1 cellular context compared by ENCODE assay signal in the genomic region with DNA sequence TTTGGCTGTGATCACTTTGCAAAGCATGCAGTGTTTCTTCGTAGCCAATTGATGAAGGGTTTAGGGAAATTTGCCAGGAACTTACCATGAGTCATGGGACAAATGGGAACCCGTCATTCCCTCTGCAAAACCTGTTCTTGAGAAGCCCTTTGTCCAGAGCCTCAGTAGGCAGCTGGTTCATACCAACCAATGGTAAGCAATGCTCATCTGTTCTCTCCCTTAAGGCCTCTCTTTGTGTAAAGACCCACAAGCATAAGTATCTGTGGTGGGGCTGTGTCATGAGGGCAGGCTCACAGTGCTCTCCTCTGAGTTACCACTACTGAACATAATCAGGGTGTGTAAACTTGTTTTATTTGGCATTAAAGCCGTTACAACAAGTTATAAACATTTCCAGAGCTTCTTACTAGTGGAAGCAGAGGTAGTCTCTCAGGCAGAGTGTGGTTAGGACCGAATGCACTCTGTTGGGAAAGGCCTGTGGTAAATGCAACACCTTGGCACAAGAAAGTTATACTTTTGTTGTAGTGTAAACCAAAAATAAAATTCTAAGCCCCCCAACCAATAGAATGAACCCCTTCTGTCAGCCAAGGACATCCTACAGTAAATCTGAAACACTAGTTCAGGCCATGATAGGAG.
TF ChIP-seq lines count a peak whose summit lies in the region.

No MANE protein-coding gene starts in this region.

TF ChIP-seq in SK-N-SH, 30 proteins besides CTCF, POLR2A, EP300 and RAD21 (continued from another document):
- TF ChIP-seq, protein P1, sequence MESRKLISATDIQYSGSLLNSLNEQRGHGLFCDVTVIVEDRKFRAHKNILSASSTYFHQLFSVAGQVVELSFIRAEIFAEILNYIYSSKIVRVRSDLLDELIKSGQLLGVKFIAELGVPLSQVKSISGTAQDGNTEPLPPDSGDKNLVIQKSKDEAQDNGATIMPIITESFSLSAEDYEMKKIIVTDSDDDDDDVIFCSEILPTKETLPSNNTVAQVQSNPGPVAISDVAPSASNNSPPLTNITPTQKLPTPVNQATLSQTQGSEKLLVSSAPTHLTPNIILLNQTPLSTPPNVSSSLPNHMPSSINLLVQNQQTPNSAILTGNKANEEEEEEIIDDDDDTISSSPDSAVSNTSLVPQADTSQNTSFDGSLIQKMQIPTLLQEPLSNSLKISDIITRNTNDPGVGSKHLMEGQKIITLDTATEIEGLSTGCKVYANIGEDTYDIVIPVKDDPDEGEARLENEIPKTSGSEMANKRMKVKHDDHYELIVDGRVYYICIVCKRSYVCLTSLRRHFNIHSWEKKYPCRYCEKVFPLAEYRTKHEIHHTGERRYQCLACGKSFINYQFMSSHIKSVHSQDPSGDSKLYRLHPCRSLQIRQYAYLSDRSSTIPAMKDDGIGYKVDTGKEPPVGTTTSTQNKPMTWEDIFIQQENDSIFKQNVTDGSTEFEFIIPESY (IDR thresholded peaks at IDR 0.05; ENCODE audit: borderline replicate concordance, low read depth): no peak
- TF ChIP-seq SMC3 (IDR thresholded peaks at IDR 0.05; ENCODE audit: low read depth, low read length): no peak
- no peak for TF ChIP-seq MXI1 (IDR thresholded peaks at IDR 0.05; ENCODE audit: low read depth, low read length)
- TF ChIP-seq NFIC (IDR thresholded peaks at IDR 0.05; ENCODE audit: borderline replicate concordance): peak; percentile 53; the same call in 1 of the 2 replicates
- TF ChIP-seq GABPA (IDR thresholded peaks at IDR 0.05; ENCODE audit: low read depth): no peak
- TF ChIP-seq RFX5 (IDR thresholded peaks at IDR 0.05; ENCODE audit: low read length): no peak
- no peak for TF ChIP-seq CHD2 (IDR thresholded peaks at IDR 0.05; ENCODE audit: low read length, partially characterized antibody)
- no peak for TF ChIP-seq GATA2 (CRISPR knock-in tag; IDR thresholded peaks at IDR 0.05)
TF ChIP-seq in SK-N-SH: peak in this region for 3.
